In genomic region chr10:85888004-85888403, GRCh38 we compare ENCODE assay signal across 1 cellular context.
TF ChIP-seq lines count a peak whose summit lies in the region.

No MANE protein-coding gene starts in this region.

TF ChIP-seq in HepG2, 621 proteins besides CTCF, POLR2A, EP300 and RAD21 (continued from another document and continues in another):
- no peak for TF ChIP-seq FOXP1 (IDR thresholded peaks at IDR 0.05)
- TF ChIP-seq FOXP1 (CRISPR knock-in tag; IDR thresholded peaks at IDR 0.05), result no peak
- TF ChIP-seq GATAD2A (CRISPR knock-in tag; IDR thresholded peaks at IDR 0.05), result peak; percentile 52; the same call in 1 of the 2 replicates
- TF ChIP-seq ZNF549 (CRISPR knock-in tag; IDR thresholded peaks at IDR 0.05), result no peak
- TF ChIP-seq CHCHD3 (CRISPR knock-in tag; IDR thresholded peaks at IDR 0.05), result no peak
- TF ChIP-seq HIC2 (CRISPR knock-in tag; IDR thresholded peaks at IDR 0.05; ENCODE audit: low read depth), result no peak
- TF ChIP-seq MXD3 (CRISPR knock-in tag; IDR thresholded peaks at IDR 0.05), result no peak
- no peak for TF ChIP-seq NAIF1 (CRISPR knock-in tag; IDR thresholded peaks at IDR 0.05; ENCODE audit: borderline replicate concordance)
- TF ChIP-seq MIER3 (CRISPR knock-in tag; IDR thresholded peaks at IDR 0.05; ENCODE audit: borderline replicate concordance), result peak; percentile 38; the same call in 1 of the 2 replicates
- no peak for TF ChIP-seq RAD51 (IDR thresholded peaks at IDR 0.05; ENCODE audit: borderline replicate concordance)
- TF ChIP-seq ATF7 (IDR thresholded peaks at IDR 0.05), result peak; percentile 86
- TF ChIP-seq ATF7 (CRISPR knock-in tag; IDR thresholded peaks at IDR 0.05), result no peak
- no peak for TF ChIP-seq ATM (IDR thresholded peaks at IDR 0.05; ENCODE audit: borderline replicate concordance)
- TF ChIP-seq NCOA5 (CRISPR knock-in tag; IDR thresholded peaks at IDR 0.05), result no peak
- no peak for TF ChIP-seq ZFP41 (CRISPR knock-in tag; IDR thresholded peaks at IDR 0.05; ENCODE audit: borderline replicate concordance)
- TF ChIP-seq MBNL3 (CRISPR knock-in tag; conservative IDR thresholded peaks at IDR 0.05), result no peak
- no peak for TF ChIP-seq ZFYVE20 (CRISPR knock-in tag; IDR thresholded peaks at IDR 0.05; ENCODE audit: borderline replicate concordance, low read depth)
- no peak for TF ChIP-seq ZNF333 (CRISPR knock-in tag; IDR thresholded peaks at IDR 0.05; ENCODE audit: borderline replicate concordance)
- no peak for TF ChIP-seq ZBTB3 (CRISPR knock-in tag; IDR thresholded peaks at IDR 0.05; ENCODE audit: borderline replicate concordance, low read depth)
- no peak for TF ChIP-seq CENPX (CRISPR knock-in tag; IDR thresholded peaks at IDR 0.05)
- TF ChIP-seq TBL1XR1 (IDR thresholded peaks at IDR 0.05; ENCODE audit: borderline replicate concordance, low read length, partially characterized antibody), result no peak
- peak; percentile 76 for TF ChIP-seq ATF3 (CRISPR knock-in tag; IDR thresholded peaks at IDR 0.05)
- TF ChIP-seq NCOA2 (CRISPR knock-in tag; IDR thresholded peaks at IDR 0.05), result peak; percentile 64
- TF ChIP-seq ZNF839 (CRISPR knock-in tag; IDR thresholded peaks at IDR 0.05; ENCODE audit: borderline replicate concordance), result no peak
- no peak for TF ChIP-seq ZBTB21 (CRISPR knock-in tag; IDR thresholded peaks at IDR 0.05)
- peak; percentile 95; the same call in 1 of the 2 replicates for TF ChIP-seq THRA (CRISPR knock-in tag; IDR thresholded peaks at IDR 0.05; ENCODE audit: borderline replicate concordance)
- no peak for TF ChIP-seq HNF4A (CRISPR knock-in tag; IDR thresholded peaks at IDR 0.05)
- no peak for TF ChIP-seq ZNF589 (CRISPR knock-in tag; conservative IDR thresholded peaks at IDR 0.05)
- no peak for TF ChIP-seq ZNF263 (CRISPR knock-in tag; IDR thresholded peaks at IDR 0.05)
- no peak for TF ChIP-seq NONO (IDR thresholded peaks at IDR 0.05)
- TF ChIP-seq NONO (CRISPR knock-in tag; conservative IDR thresholded peaks at IDR 0.05), result no peak
- no peak for TF ChIP-seq ZNF343 (CRISPR knock-in tag; IDR thresholded peaks at IDR 0.05)
- TF ChIP-seq NRL (CRISPR knock-in tag; IDR thresholded peaks at IDR 0.05; ENCODE audit: borderline replicate concordance), result no peak
- TF ChIP-seq ZNF670 (CRISPR knock-in tag; IDR thresholded peaks at IDR 0.05; ENCODE audit: borderline replicate concordance), result no peak
- TF ChIP-seq ZNF383 (CRISPR knock-in tag; IDR thresholded peaks at IDR 0.05; ENCODE audit: borderline replicate concordance), result no peak
- no peak for TF ChIP-seq ZNF513 (CRISPR knock-in tag; conservative IDR thresholded peaks at IDR 0.05)
- no peak for TF ChIP-seq ZNF709 (CRISPR knock-in tag; IDR thresholded peaks at IDR 0.05)
- TF ChIP-seq ZFP37 (CRISPR knock-in tag; IDR thresholded peaks at IDR 0.05; ENCODE audit: borderline replicate concordance), result no peak
- TF ChIP-seq ARID5B (CRISPR knock-in tag; IDR thresholded peaks at IDR 0.05), result peak; percentile 85
- peak; percentile 93 for TF ChIP-seq ZNF12 (CRISPR knock-in tag; IDR thresholded peaks at IDR 0.05)
- TF ChIP-seq CBFB (CRISPR knock-in tag; IDR thresholded peaks at IDR 0.05), result no peak
- no peak for TF ChIP-seq FOXO4 (CRISPR knock-in tag; conservative IDR thresholded peaks at IDR 0.05)
- no peak for TF ChIP-seq YEATS4 (CRISPR knock-in tag; IDR thresholded peaks at IDR 0.05; ENCODE audit: borderline replicate concordance)
- TF ChIP-seq SMC3 (IDR thresholded peaks at IDR 0.05; ENCODE audit: low read length), result no peak
- TF ChIP-seq HDAC2 (CRISPR knock-in tag; IDR thresholded peaks at IDR 0.05), result no peak
- no peak for TF ChIP-seq ZNF605 (CRISPR knock-in tag; IDR thresholded peaks at IDR 0.05)
- TF ChIP-seq CCDC6 (CRISPR knock-in tag; IDR thresholded peaks at IDR 0.05), result no peak
- TF ChIP-seq GATAD1 (CRISPR knock-in tag; IDR thresholded peaks at IDR 0.05), result no peak
- TF ChIP-seq MTF1 (CRISPR knock-in tag; IDR thresholded peaks at IDR 0.05), result no peak
- TF ChIP-seq ZFAT (CRISPR knock-in tag; conservative IDR thresholded peaks at IDR 0.05), result no peak
- TF ChIP-seq YEATS2 (CRISPR knock-in tag; IDR thresholded peaks at IDR 0.05; ENCODE audit: borderline replicate concordance), result no peak
- no peak for TF ChIP-seq CENPBD1 (CRISPR knock-in tag; IDR thresholded peaks at IDR 0.05; ENCODE audit: borderline replicate concordance, low read depth)
- TF ChIP-seq TARDBP (CRISPR knock-in tag; IDR thresholded peaks at IDR 0.05), result no peak
- TF ChIP-seq GLMP (CRISPR knock-in tag; IDR thresholded peaks at IDR 0.05; ENCODE audit: borderline replicate concordance), result no peak
- no peak for TF ChIP-seq AKNA (CRISPR knock-in tag; IDR thresholded peaks at IDR 0.05; ENCODE audit: borderline replicate concordance)
- peak; percentile 68 for TF ChIP-seq FOSL2 (CRISPR knock-in tag; IDR thresholded peaks at IDR 0.05)
- no peak for TF ChIP-seq ZNF850 (CRISPR knock-in tag; conservative IDR thresholded peaks at IDR 0.05)
- no peak for TF ChIP-seq XBP1 (CRISPR knock-in tag; IDR thresholded peaks at IDR 0.05)
- TF ChIP-seq ZNF703 (CRISPR knock-in tag; IDR thresholded peaks at IDR 0.05; ENCODE audit: borderline replicate concordance), result no peak
